In the genomic region with DNA sequence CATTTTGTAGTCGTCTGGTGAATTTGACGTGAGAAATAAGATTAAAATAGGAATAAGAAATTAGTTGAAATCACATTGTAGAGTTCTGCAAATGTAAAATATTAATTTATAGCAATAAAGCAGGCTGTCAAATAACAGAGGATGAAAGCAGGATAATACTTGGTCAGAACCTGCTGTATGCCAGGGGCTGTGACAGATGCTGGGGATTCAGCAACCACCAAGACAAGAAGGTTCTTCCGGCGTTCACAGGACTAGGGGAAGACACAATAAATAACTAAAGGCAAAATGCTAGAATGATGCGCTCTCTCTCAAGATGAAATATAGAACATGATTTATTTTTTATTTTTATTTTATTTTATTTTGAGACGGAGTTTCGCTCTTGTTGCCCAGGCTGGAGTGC, we compare ENCODE assay signal across 8 cellular contexts. TPM values are rescaled to one million over a fixed set of nuclear protein-coding genes. Genes with fewer than 3 reads are reported as not detected.
DNase-seq lines count a peak whose midpoint lies in the region; ATAC-seq and TF ChIP-seq lines count a peak whose summit lies in the region.

No MANE protein-coding gene starts in this region.

- peak overlapping the region; percentile 53 for H3K4me3 ChIP-seq in AG09309 (ENCODE audit: control insufficient read depth, low read depth, low read length)
- H3K4me3 ChIP-seq in HUES6 (ENCODE audit: low read depth, low read length) = peak overlapping the region; percentile 53; the same call in 1 of the 2 replicates
- H3K4me3 ChIP-seq in body of pancreas = peak overlapping the region; percentile 10 to 34
- H3K4me3 ChIP-seq in mucosa of stomach (ENCODE audit: low read length) = peak overlapping the region; percentile 90

- ATAC-seq in body of pancreas = no peak
- no peak for ATAC-seq in GM18867 (IDR thresholded peaks at IDR 0.05; ENCODE audit: unreplicated experiment)

- TF ChIP-seq CTCF in AG09309 (IDR thresholded peaks at IDR 0.05; ENCODE audit: control insufficient read depth, insufficient read depth, low read depth, low read length, missing control alignments) (no peak), body of pancreas (IDR thresholded peaks at IDR 0.05) (no peak)

- WGBS in body of pancreas, 2 donors = 60 to 62% methylated on average over 7 of the region's 7 CpGs

- H3K36me3 ChIP-seq in HUES6 (ENCODE audit: control insufficient read depth, insufficient read depth, low read length) (no peaks in the 10 kb centered on the region), body of pancreas (replicated peaks in 1 of 2; ENCODE audit: insufficient read depth in 1 of 2, low read depth in 2 of 2) (no peaks in the 10 kb centered on the region), mucosa of stomach (ENCODE audit: control insufficient read depth, insufficient read depth, low read length) (no peaks in the 10 kb centered on the region)

- H3K27ac ChIP-seq in HUES6 (ENCODE audit: low read depth, low read length) (no peak overlapping the region), body of pancreas (peak overlapping the region in 3 of 4 donors; percentile 77 to 94 (median 94))

- H3K9me3 ChIP-seq in HUES6 (ENCODE audit: control insufficient read depth, insufficient read depth, low read depth, low read length) = peaks cover 5% of the 10 kb centered on the region
- H3K9me3 ChIP-seq in body of pancreas = no peaks in the 10 kb centered on the region
- H3K9me3 ChIP-seq in mucosa of stomach (ENCODE audit: control insufficient read depth, low read length) = no peaks in the 10 kb centered on the region

- TF ChIP-seq POLR2A in body of pancreas (IDR thresholded peaks at IDR 0.05) = no peak

- no peak for DNase-seq in AG09309 (ENCODE audit: low read depth)
- DNase-seq in body of pancreas = no peak
- no peak for DNase-seq in dermis blood vessel endothelial cell
- no peak for DNase-seq in KG1 (lab: John Stamatoyannopoulos, UW)
- no peak for DNase-seq in activated CD4-positive, alpha-beta T cell treated with anti-CD3 and anti-CD28 coated beads, Interleukin-2, amount 50 U/mL, for 4 hours

- H3K9ac ChIP-seq in HUES6 (ENCODE audit: low read length) (no peak overlapping the region), mucosa of stomach (ENCODE audit: low read length) (peak overlapping the region; percentile 93)

- intact Hi-C loops in body of pancreas (cut with DNase I) = no loop called here

- H3K4me1 ChIP-seq in HUES6 (ENCODE audit: control insufficient read depth, insufficient read depth, low read length) (no peaks in the 10 kb centered on the region), body of pancreas (peaks cover 9% of the 10 kb centered on the region), mucosa of stomach (ENCODE audit: control insufficient read depth, insufficient read depth, low read length) (no peaks in the 10 kb centered on the region)

- H3K27me3 ChIP-seq in HUES6 (ENCODE audit: control insufficient read depth, insufficient read depth, low read length) = no peaks in the 10 kb centered on the region
- no peaks in the 10 kb centered on the region for H3K27me3 ChIP-seq in body of pancreas
- H3K27me3 ChIP-seq in mucosa of stomach (ENCODE audit: control insufficient read depth, insufficient read depth, low read length) = no peaks in the 10 kb centered on the region

RNA-seq across cellular contexts. Expression of gene PARK7, which starts 6.8 kb away (rescaled TPM):
- total RNA-seq in body of pancreas = 100 to 1,000 TPM in 1 of 2 donors, 10 to 100 TPM in 1; 88.3 to 110 TPM
- 226 and 230 TPM in 2 replicates for total RNA-seq in dermis blood vessel endothelial cell

RNA-seq across cellular contexts. Expression of gene TNFRSF9, which starts 14.0 kb away (rescaled TPM):
- total RNA-seq in body of pancreas (under 1 TPM in 1 of 2 donors, not detected in 1; under 0.01 TPM), dermis blood vessel endothelial cell (0.09 and 0.51 TPM in 2 replicates)

Comparison
In these comparisons a context has a peak if more than half of its experiments do, and no peak if none do; other contexts are left out.
1. H3K4me3 ChIP-seq: peak in every context shown above with its lines; median percentile 90 in mucosa of stomach; 53 in AG09309; 53 in HUES6; 22 in body of pancreas.